ENCODE assay signal across 1 cellular context in the genomic region with DNA sequence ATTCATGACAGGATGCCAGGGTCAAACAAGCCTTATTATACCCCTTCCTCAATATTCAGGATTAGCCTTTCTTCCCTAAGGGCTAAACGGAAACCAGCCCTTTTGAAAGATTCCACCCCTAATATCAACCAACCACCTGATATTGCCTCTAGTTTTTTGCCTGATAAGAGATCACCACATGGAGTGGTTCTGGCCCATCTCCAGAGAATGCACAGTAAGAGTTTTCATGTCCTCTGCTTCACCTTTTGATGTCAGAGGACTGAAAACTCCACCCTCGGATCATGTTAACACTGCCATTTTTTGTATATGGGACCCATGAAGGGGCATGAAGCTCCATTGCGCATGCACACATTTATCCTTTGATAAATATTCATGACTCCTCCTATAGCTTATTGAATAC.
A peak's percentile ranks its signal among the peaks of the same experiment; 100 is the strongest.
TF ChIP-seq lines count a peak whose summit lies in the region.

No MANE protein-coding gene starts in this region.

TF ChIP-seq in K562, 482 proteins besides CTCF, POLR2A, EP300 and RAD21 (continued from another document):
- TF ChIP-seq, protein P1, sequence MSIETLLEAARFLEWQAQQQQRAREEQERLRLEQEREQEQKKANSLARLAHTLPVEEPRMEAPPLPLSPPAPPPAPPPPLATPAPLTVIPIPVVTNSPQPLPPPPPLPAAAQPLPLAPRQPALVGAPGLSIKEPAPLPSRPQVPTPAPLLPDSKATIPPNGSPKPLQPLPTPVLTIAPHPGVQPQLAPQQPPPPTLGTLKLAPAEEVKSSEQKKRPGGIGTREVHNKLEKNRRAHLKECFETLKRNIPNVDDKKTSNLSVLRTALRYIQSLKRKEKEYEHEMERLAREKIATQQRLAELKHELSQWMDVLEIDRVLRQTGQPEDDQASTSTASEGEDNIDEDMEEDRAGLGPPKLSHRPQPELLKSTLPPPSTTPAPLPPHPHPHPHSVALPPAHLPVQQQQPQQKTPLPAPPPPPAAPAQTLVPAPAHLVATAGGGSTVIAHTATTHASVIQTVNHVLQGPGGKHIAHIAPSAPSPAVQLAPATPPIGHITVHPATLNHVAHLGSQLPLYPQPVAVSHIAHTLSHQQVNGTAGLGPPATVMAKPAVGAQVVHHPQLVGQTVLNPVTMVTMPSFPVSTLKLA (conservative IDR thresholded peaks at IDR 0.05): peak; percentile 50 to 67
- no peak for TF ChIP-seq SNRNP70 (optimal IDR thresholded peaks at IDR 0.05; ENCODE audit: low read depth, low read length)
- TF ChIP-seq PRDM10 (IDR thresholded peaks at IDR 0.05; ENCODE audit: partially characterized antibody): peak; percentile 90
- no peak for TF ChIP-seq MAFG (tag; conservative IDR thresholded peaks at IDR 0.05)
- TF ChIP-seq ZBTB17 (CRISPR knock-in tag; IDR thresholded peaks at IDR 0.05): 0 out of 2 replicates have a peak, but pooled peaks have one; percentile 45
- TF ChIP-seq, protein P2, sequence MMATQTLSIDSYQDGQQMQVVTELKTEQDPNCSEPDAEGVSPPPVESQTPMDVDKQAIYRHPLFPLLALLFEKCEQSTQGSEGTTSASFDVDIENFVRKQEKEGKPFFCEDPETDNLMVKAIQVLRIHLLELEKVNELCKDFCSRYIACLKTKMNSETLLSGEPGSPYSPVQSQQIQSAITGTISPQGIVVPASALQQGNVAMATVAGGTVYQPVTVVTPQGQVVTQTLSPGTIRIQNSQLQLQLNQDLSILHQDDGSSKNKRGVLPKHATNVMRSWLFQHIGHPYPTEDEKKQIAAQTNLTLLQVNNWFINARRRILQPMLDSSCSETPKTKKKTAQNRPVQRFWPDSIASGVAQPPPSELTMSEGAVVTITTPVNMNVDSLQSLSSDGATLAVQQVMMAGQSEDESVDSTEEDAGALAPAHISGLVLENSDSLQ (IDR thresholded peaks at IDR 0.05): no peak
- no peak for TF ChIP-seq SAP30 (IDR thresholded peaks at IDR 0.05; ENCODE audit: borderline replicate concordance, insufficient read depth, low read depth, low read length, poor library complexity, severe bottlenecking)
- TF ChIP-seq CLOCK (CRISPR knock-in tag; IDR thresholded peaks at IDR 0.05; ENCODE audit: borderline replicate concordance): no peak
- TF ChIP-seq ZNF75A (CRISPR knock-in tag; IDR thresholded peaks at IDR 0.05): no peak
- TF ChIP-seq DACH1 (IDR thresholded peaks at IDR 0.05; ENCODE audit: partially characterized antibody): peak; percentile 72
- peak; percentile 33 to 78; a peak in 1 of 4 replicates for TF ChIP-seq TEAD1 (CRISPR knock-in tag; IDR thresholded peaks at IDR 0.05)
- TF ChIP-seq CBFA2T2 (conservative IDR thresholded peaks at IDR 0.05): peak; percentile 52; the same call in 1 of the 2 replicates
- TF ChIP-seq NR0B1 (IDR thresholded peaks at IDR 0.05; ENCODE audit: partially characterized antibody): no peak
- TF ChIP-seq U2AF1 (optimal IDR thresholded peaks at IDR 0.05; ENCODE audit: low read depth, low read length): no peak
- TF ChIP-seq THRAP3 (IDR thresholded peaks at IDR 0.05; ENCODE audit: borderline replicate concordance): no peak
- peak in 1 of 3 experiments; percentile 68 for TF ChIP-seq YY1 (IDR thresholded peaks at IDR 0.05; ENCODE audit: borderline replicate concordance in 1 of 3, control insufficient read depth in 1 of 3, extremely low read depth in 1 of 3, insufficient read depth in 3 of 3, insufficient read length in 1 of 3, insufficient replicate concordance in 2 of 3, low read depth in 1 of 3, low read length in 2 of 3)
- no peak for TF ChIP-seq HCFC1 (IDR thresholded peaks at IDR 0.05; ENCODE audit: low read depth, low read length)
- TF ChIP-seq, protein P3, sequence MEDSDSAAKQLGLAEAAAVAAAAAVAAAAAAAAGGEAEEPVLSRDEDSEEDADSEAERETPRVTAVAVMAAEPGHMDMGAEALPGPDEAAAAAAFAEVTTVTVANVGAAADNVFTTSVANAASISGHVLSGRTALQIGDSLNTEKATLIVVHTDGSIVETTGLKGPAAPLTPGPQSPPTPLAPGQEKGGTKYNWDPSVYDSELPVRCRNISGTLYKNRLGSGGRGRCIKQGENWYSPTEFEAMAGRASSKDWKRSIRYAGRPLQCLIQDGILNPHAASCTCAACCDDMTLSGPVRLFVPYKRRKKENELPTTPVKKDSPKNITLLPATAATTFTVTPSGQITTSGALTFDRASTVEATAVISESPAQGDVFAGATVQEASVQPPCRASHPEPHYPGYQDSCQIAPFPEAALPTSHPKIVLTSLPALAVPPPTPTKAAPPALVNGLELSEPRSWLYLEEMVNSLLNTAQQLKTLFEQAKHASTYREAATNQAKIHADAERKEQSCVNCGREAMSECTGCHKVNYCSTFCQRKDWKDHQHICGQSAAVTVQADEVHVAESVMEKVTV (CRISPR knock-in tag; IDR thresholded peaks at IDR 0.05): no peak
- TF ChIP-seq MTA3 (IDR thresholded peaks at IDR 0.05; ENCODE audit: borderline replicate concordance): 0 out of 2 replicates have a peak, but pooled peaks have one; percentile 53
- TF ChIP-seq RB1 (IDR thresholded peaks at IDR 0.05; ENCODE audit: low read depth): no peak
- no peak for TF ChIP-seq FOS (IDR thresholded peaks at IDR 0.05; ENCODE audit: extremely low read depth, insufficient read length)
- no peak for TF ChIP-seq RFX5 (IDR thresholded peaks at IDR 0.05; ENCODE audit: low read depth, low read length)
- TF ChIP-seq RBM14 (IDR thresholded peaks at IDR 0.05; ENCODE audit: borderline replicate concordance, insufficient read depth, low read depth, low read length): no peak
- TF ChIP-seq MGA (IDR thresholded peaks at IDR 0.05): peak; percentile 85
- TF ChIP-seq MEIS2 (IDR thresholded peaks at IDR 0.05; ENCODE audit: partially characterized antibody): peak; percentile 24
- TF ChIP-seq TAF9B (IDR thresholded peaks at IDR 0.05; ENCODE audit: partially characterized antibody): peak; percentile 43
